In genomic region chr2:2715036-2715818, GRCh38 we compare ENCODE assay signal across 27 cellular contexts.
"Had no signal": no experiment of that assay in that cellular context is flagged by ENCODE, and none has a peak within 500 bp of the region (broad histone marks: within the 10 kb centered on the region; RNA-seq: fewer than 3 reads in every experiment).

No MANE protein-coding gene starts in this region.

- H3K4me2 ChIP-seq: neural progenitor cell had no signal

- H3K36me3 ChIP-seq: neural progenitor cell, neutrophil, ovary, suprapubic skin, thoracic aorta, thyroid gland, tibial nerve, upper lobe of left lung, uterus had no signal

- DNase-seq: naive thymus-derived CD4-positive, alpha-beta T cell; nucleus accumbens; ovary; psoas muscle; right cardiac atrium; stimulated activated CD4-positive, alpha-beta T cell treated with anti-CD3 and anti-CD28 coated beads, Interleukin-15, amount 100 ng/mL, for 24 hours; stimulated activated CD4-positive, alpha-beta T cell treated with anti-CD3 and anti-CD28 coated beads, Interleukin-2, amount 100 ng/mL, for 24 hours; stimulated activated CD4-positive, alpha-beta T cell treated with anti-CD3 and anti-CD28 coated beads, Interleukin-2, amount 100 ng/mL, for 48 hours; stimulated activated CD4-positive, alpha-beta T cell treated with anti-CD3 and anti-CD28 coated beads, Interleukin-4, amount 100 ng/mL, for 24 hours; stimulated activated naive B cell treated with anti-CD40 and anti-IgM and Interleukin-4, amounts not matched to agents 10 μg/mL and 1 μg/mL and 100 μg/mL, for 72 hours; stimulated activated naive CD8-positive, alpha-beta T cell treated with anti-CD3 and anti-CD28 coated beads, Interleukin-15, amount 100 ng/mL, for 72 hours; stimulated activated naive CD8-positive, alpha-beta T cell treated with anti-CD3 and anti-CD28 coated beads, Interleukin-15, Interleukin-2, amounts not matched to agents 100 U/mL and 50 U/mL, for 24 hours; substantia nigra; thyroid gland; trophoblast cell; upper lobe of left lung; uterus had no signal

- H2AFZ ChIP-seq: neural progenitor cell, parathyroid adenoma had no signal

- H3K4me1 Mint-ChIP-seq: nephron; neural progenitor cell; stimulated activated effector memory CD8-positive, alpha-beta T cell treated with anti-CD3 and anti-CD28 coated beads, Interleukin-12 subunit alpha, Interleukin-12 subunit beta, amount 100 ng/mL, for 72 hours; stimulated activated naive B cell treated with anti-CD40 and anti-IgM and Interleukin-4, amounts not matched to agents 10 μg/mL and 1 μg/mL and 100 μg/mL, for 72 hours; stimulated activated naive CD8-positive, alpha-beta T cell treated with anti-CD3 and anti-CD28 coated beads, Interleukin-15, amount 100 ng/mL, for 72 hours had no signal

- H3K79me2 ChIP-seq: parathyroid adenoma had no signal

- H3K9me3 Mint-ChIP-seq: nephron; stimulated activated effector memory CD8-positive, alpha-beta T cell treated with anti-CD3 and anti-CD28 coated beads, Interleukin-12 subunit alpha, Interleukin-12 subunit beta, amount 100 ng/mL, for 72 hours; stimulated activated naive B cell treated with anti-CD40 and anti-IgM and Interleukin-4, amounts not matched to agents 10 μg/mL and 1 μg/mL and 100 μg/mL, for 72 hours; stimulated activated naive CD8-positive, alpha-beta T cell treated with anti-CD3 and anti-CD28 coated beads, Interleukin-15, amount 100 ng/mL, for 72 hours had no signal

- H3K27me3 Mint-ChIP-seq: stimulated activated naive CD8-positive, alpha-beta T cell treated with anti-CD3 and anti-CD28 coated beads, Interleukin-15, amount 100 ng/mL, for 72 hours had no signal

- H3K27ac Mint-ChIP-seq: naive thymus-derived CD4-positive, alpha-beta T cell; nephron; neural progenitor cell; progenitor cell of endocrine pancreas; stimulated activated effector memory CD8-positive, alpha-beta T cell treated with anti-CD3 and anti-CD28 coated beads, Interleukin-12 subunit alpha, Interleukin-12 subunit beta, amount 100 ng/mL, for 72 hours; stimulated activated naive B cell treated with anti-CD40 and anti-IgM and Interleukin-4, amounts not matched to agents 10 μg/mL and 1 μg/mL and 100 μg/mL, for 72 hours had no signal

- H3K27ac ChIP-seq: neural progenitor cell, ovary, parathyroid adenoma, psoas muscle, skin epidermis, suprapubic skin, thoracic aorta, thyroid gland, tibial nerve, upper lobe of left lung, uterus had no signal

- H3K4me3 Mint-ChIP-seq: naive thymus-derived CD4-positive, alpha-beta T cell; nephron; stimulated activated effector memory CD8-positive, alpha-beta T cell treated with anti-CD3 and anti-CD28 coated beads, Interleukin-12 subunit alpha, Interleukin-12 subunit beta, amount 100 ng/mL, for 72 hours; stimulated activated naive B cell treated with anti-CD40 and anti-IgM and Interleukin-4, amounts not matched to agents 10 μg/mL and 1 μg/mL and 100 μg/mL, for 72 hours; stimulated activated naive CD8-positive, alpha-beta T cell treated with anti-CD3 and anti-CD28 coated beads, Interleukin-15, amount 100 ng/mL, for 72 hours had no signal

- ATAC-seq: naive thymus-derived CD4-positive, alpha-beta T cell; psoas muscle; right cardiac atrium; stimulated activated effector memory CD8-positive, alpha-beta T cell treated with anti-CD3 and anti-CD28 coated beads, Interleukin-12 subunit alpha, Interleukin-12 subunit beta, amount 100 ng/mL, for 72 hours; stimulated activated naive B cell treated with anti-CD40 and anti-IgM and Interleukin-4, amounts not matched to agents 10 μg/mL and 1 μg/mL and 100 μg/mL, for 72 hours; stimulated activated naive CD8-positive, alpha-beta T cell treated with anti-CD3 and anti-CD28 coated beads, Interleukin-15, amount 100 ng/mL, for 72 hours; stimulated activated naive CD8-positive, alpha-beta T cell treated with anti-CD3 and anti-CD28 coated beads, Interleukin-15, Interleukin-2, amounts not matched to agents 100 U/mL and 50 U/mL, for 24 hours had no signal

- H3K36me3 Mint-ChIP-seq: naive thymus-derived CD4-positive, alpha-beta T cell; neural progenitor cell; stimulated activated effector memory CD8-positive, alpha-beta T cell treated with anti-CD3 and anti-CD28 coated beads, Interleukin-12 subunit alpha, Interleukin-12 subunit beta, amount 100 ng/mL, for 72 hours; stimulated activated naive B cell treated with anti-CD40 and anti-IgM and Interleukin-4, amounts not matched to agents 10 μg/mL and 1 μg/mL and 100 μg/mL, for 72 hours had no signal

- H3K27me3 ChIP-seq: neural progenitor cell, ovary, thyroid gland, tibial nerve, upper lobe of left lung, uterus had no signal

- H3K4me1 ChIP-seq: neural progenitor cell, parathyroid adenoma, psoas muscle, suprapubic skin, thyroid gland, tibial nerve, upper lobe of left lung, uterus had no signal

- H3K4me3 ChIP-seq: neural progenitor cell, ovary, psoas muscle, skin epidermis, suprapubic skin, thoracic aorta, thyroid gland, tibial nerve, upper lobe of left lung, uterus had no signal

- H3K9me3 ChIP-seq: neutrophil, ovary, psoas muscle, suprapubic skin, thoracic aorta, thyroid gland, tibial nerve, upper lobe of left lung, uterus had no signal
